ENCODE assay signal across 9 cellular contexts in the genomic region with DNA sequence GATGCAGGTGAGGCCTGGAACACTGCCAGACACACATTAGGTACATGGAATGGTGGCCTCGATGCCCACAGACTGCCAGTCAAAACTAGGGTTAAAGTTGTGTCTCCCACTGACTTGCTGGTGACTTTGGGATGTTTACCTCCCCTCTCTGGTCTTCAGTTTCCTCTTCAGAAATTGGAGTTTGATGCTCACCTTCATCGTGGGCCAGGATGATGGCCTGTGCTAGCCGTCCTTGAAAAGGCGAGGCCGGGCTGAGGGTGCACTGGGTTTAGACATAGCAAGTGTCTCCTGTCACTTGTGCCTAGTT. TPM values are rescaled to one million over a fixed set of nuclear protein-coding genes. Genes with fewer than 3 reads are reported as not detected.
DNase-seq lines count a peak whose midpoint lies in the region; ATAC-seq, FAIRE-seq and TF ChIP-seq lines count a peak whose summit lies in the region.
"Had no signal": no experiment of that assay in that cellular context is flagged by ENCODE, and none has a peak within 500 bp of the region (broad histone marks: within the 10 kb centered on the region; RNA-seq: fewer than 3 reads in every experiment).

No MANE protein-coding gene starts in this region.

- CTCF ChIA-PET in HEK293 (lab: Yijun Ruan, JAX), result interaction anchor here (0.5 to 1.1 kb wide), 2 partner anchors 97 to 98 kb away, joined by 3 to 4 read pairs; no protein-coding TSS in a partner anchor

- no peak for ATAC-seq in aorta (ENCODE audit: low FRiP score)

- H3K4me3 ChIP-seq in HEK293 (ENCODE audit: low read depth, low read length), result peak overlapping the region; percentile 65; the same call in 1 of the 2 replicates
- peak overlapping the region; percentile 81 for H3K4me3 ChIP-seq in SK-N-MC
- H3K4me3 ChIP-seq in esophagus squamous epithelium, result peak overlapping the region; percentile 39 to 74 (median 47)
- H3K4me3 ChIP-seq in retinal pigment epithelial cell (ENCODE audit: low read length), result peak overlapping the region; percentile 55
- no peak overlapping the region for H3K4me3 ChIP-seq in aorta (ENCODE audit: low read length in 2 of 2)

- H3K27me3 ChIP-seq in esophagus squamous epithelium, result peaks cover 0 to 47% (median 0%) of the 10 kb centered on the region in 4 donors
- no peaks in the 10 kb centered on the region for H3K27me3 ChIP-seq in aorta (ENCODE audit: control insufficient read depth in 1 of 2, insufficient read depth in 2 of 2, low read length in 1 of 2)

- 63% methylated on average over 5 of the region's 5 CpGs; no CpG with 5 or more reads in 1 of the 2 donors for WGBS in esophagus squamous epithelium, 2 donors
- 75 to 76% methylated on average over 5 of the region's 5 CpGs for WGBS in aorta, 2 donors

- TF ChIP-seq CTCF in HEK293 (tag by site-specific recombination; IDR thresholded peaks at IDR 0.05) (no peak), esophagus squamous epithelium (IDR thresholded peaks at IDR 0.05) (no peak), retinal pigment epithelial cell (conservative IDR thresholded peaks at IDR 0.05; ENCODE audit: low read depth, low read length) (no peak)

- no peak overlapping the region for H3K9ac ChIP-seq in SK-N-MC (ENCODE audit: insufficient read length)

- H3K4me1 ChIP-seq in HEK293 (ENCODE audit: control insufficient read depth, insufficient read depth, low read length) (peaks cover 5% of the 10 kb centered on the region; the same call in 1 of the 2 replicates), esophagus squamous epithelium (peaks cover 9 to 33% (median 17%) of the 10 kb centered on the region in 3 donors), aorta (ENCODE audit: control insufficient read depth in 1 of 2, insufficient read depth in 2 of 2, low read length in 2 of 2) (no peaks in the 10 kb centered on the region)

- POLR2A ChIA-PET in HEK293 (lab: Yijun Ruan, JAX), result no interaction called here

- no peak for TF ChIP-seq POLR2A in esophagus squamous epithelium (IDR thresholded peaks at IDR 0.05)

- H3K9me3 ChIP-seq in HEK293 (ENCODE audit: control insufficient read depth, insufficient read depth, low read depth, low read length), result no peaks in the 10 kb centered on the region
- H3K9me3 ChIP-seq in SK-N-MC (ENCODE audit: low read depth, low read length), result no peaks in the 10 kb centered on the region
- H3K9me3 ChIP-seq in esophagus squamous epithelium, result no peaks in the 10 kb centered on the region
- no peaks in the 10 kb centered on the region for H3K9me3 ChIP-seq in aorta (ENCODE audit: control insufficient read depth, low read length)
- H3K9me3 ChIP-seq: gastroesophageal sphincter had no signal

- no peak for FAIRE-seq in HTR-8/SVneo (lab: Jason Lieb, UNC)

- DNase-seq in SK-N-MC (ENCODE audit: low read depth, low spot score) (no peak), esophagus squamous epithelium (lab: John Stamatoyannopoulos, UW) (no peak), retinal pigment epithelial cell (ENCODE audit: low read depth) (no peak), HTR-8/SVneo (ENCODE audit: insufficient read length, low spot score) (no peak), aorta (no peak), NCI-H2196 treated with DMSO at 0.1 percent for 48 hours (lab: John Stamatoyannopoulos, UW; ENCODE audit: unreplicated experiment) (no peak), kidney glomerular epithelial cell (lab: John Stamatoyannopoulos, UW) (no peak)

- intact Hi-C loops in esophagus squamous epithelium (cut with DNase I), result no loop called here
- intact Hi-C loops in aorta (cut with DNase I), result no loop called here

- H3K27ac ChIP-seq in HEK293 (ENCODE audit: extremely low read depth, low read depth, low read length) (no peak overlapping the region; the same call in 1 of the 2 replicates), SK-N-MC (no peak overlapping the region), esophagus squamous epithelium (peak overlapping the region; percentile 46 to 86 (median 82)), aorta (ENCODE audit: low read depth in 1 of 2, low read length in 2 of 2) (no peak overlapping the region)
- H3K27ac ChIP-seq: gastroesophageal sphincter had no signal

- no peaks in the 10 kb centered on the region for H3K36me3 ChIP-seq in HEK293 (ENCODE audit: control insufficient read depth in 2 of 2, insufficient read depth in 1 of 2, low read length in 2 of 2)
- no peaks in the 10 kb centered on the region for H3K36me3 ChIP-seq in SK-N-MC (ENCODE audit: insufficient read depth, low read length)
- H3K36me3 ChIP-seq in esophagus squamous epithelium, result no peaks in the 10 kb centered on the region
- H3K36me3 ChIP-seq in aorta (ENCODE audit: control insufficient read depth in 1 of 2, insufficient read depth in 2 of 2, low read length in 1 of 2), result no peaks in the 10 kb centered on the region
- H3K36me3 ChIP-seq: gastroesophageal sphincter had no signal

TF ChIP-seq in HEK293, 187 proteins besides CTCF, POLR2A, EP300 and RAD21:
- 0 out of 2 replicates have a peak, but pooled peaks have one; percentile 4 for TF ChIP-seq ZNF341 (tag by site-specific recombination; IDR thresholded peaks at IDR 0.05; ENCODE audit: low read depth)
- peak; percentile 88 for TF ChIP-seq ZNF768 (tag by site-specific recombination; IDR thresholded peaks at IDR 0.05)
- TF ChIP-seq ZNF223 (tag by site-specific recombination; IDR thresholded peaks at IDR 0.05), result no peak

RNA-seq across cellular contexts. Expression of gene FOXE1, which starts 49.0 kb away (rescaled TPM):
- total RNA-seq in esophagus squamous epithelium (10 to 100 TPM in 3 of 4 donors, 1 to 10 TPM in 1; 7.1 to 17.4 (median 12.4) TPM), aorta (not detected)
- not detected for polyA plus RNA-seq in aorta

Comparison
In these comparisons a context has a peak if more than half of its experiments do, and no peak if none do; other contexts are left out.
1. H3K27ac ChIP-seq: peak in esophagus squamous epithelium (4 of 4); none in HEK293 (single experiment), SK-N-MC (single experiment) and aorta (0 of 2).
2. H3K4me3 ChIP-seq: peak in HEK293 (single experiment), SK-N-MC (single experiment), esophagus squamous epithelium (4 of 4) and retinal pigment epithelial cell (single experiment); none in aorta (0 of 2).
3. RNA of gene FOXE1, which starts 49.0 kb away (total RNA-seq): 7.1 to 17.4 TPM in esophagus squamous epithelium; not detected in aorta; every median in the first group is over 4 times any median in the second.